18 cellular contexts compared by ENCODE assay signal in genomic region chr9:126496781-126497667, GRCh38.
DNase-seq lines count a peak whose midpoint lies in the region; ATAC-seq, FAIRE-seq and TF ChIP-seq lines count a peak whose summit lies in the region.
"Had no signal": no experiment of that assay in that cellular context is flagged by ENCODE, and none has a peak within 500 bp of the region (broad histone marks: within the 10 kb centered on the region; RNA-seq: fewer than 3 reads in every experiment).

No MANE protein-coding gene starts in this region.

- no peak for ATAC-seq in RWPE2 (ENCODE audit: low read depth)
- ATAC-seq in stimulated activated effector memory CD8-positive, alpha-beta T cell treated with anti-CD3 and anti-CD28 coated beads, Interleukin-12 subunit alpha, Interleukin-12 subunit beta, amount 100 ng/mL, for 72 hours: no peak

- H3K18ac ChIP-seq in H1 (ENCODE audit: extremely low read depth, low read length): no peak overlapping the region

- no peak overlapping the region for H4K91ac ChIP-seq in H1 (replicated peaks; ENCODE audit: insufficient read length, low read length)

- no peak overlapping the region for H3K9ac ChIP-seq in H1 (replicated peaks in 1 of 4; ENCODE audit: extremely low read depth in 1 of 4, low read depth in 3 of 4, low read length in 3 of 4)
- no peak overlapping the region for H3K9ac ChIP-seq in neural progenitor cell

- H4K5ac ChIP-seq in H1 (ENCODE audit: insufficient read length, low read depth, low read length): no peak overlapping the region

- TF ChIP-seq CTCF in RWPE2 (IDR thresholded peaks at IDR 0.05; ENCODE audit: poor library complexity, severe bottlenecking) (no peak), H1 (IDR thresholded peaks at IDR 0.05; ENCODE audit: control extremely low read depth in 1 of 3, insufficient read depth in 1 of 3, low read depth in 1 of 3, low read length in 3 of 3) (no peak), neural progenitor cell (IDR thresholded peaks at IDR 0.05) (no peak)

- FAIRE-seq in H1 (lab: Jason Lieb, UNC): no peak
- FAIRE-seq: HTR-8/SVneo had no signal

- no peak overlapping the region for H3K4ac ChIP-seq in H1 (replicated peaks; ENCODE audit: insufficient read length, low read depth, low read length)

- H2AFZ ChIP-seq in H1 (ENCODE audit: low read length): no peak overlapping the region
- H2AFZ ChIP-seq in neural progenitor cell (replicated peaks): no peak overlapping the region

- H2BK15ac ChIP-seq in H1 (ENCODE audit: low read length): no peak overlapping the region

- no peak for TF ChIP-seq RAD21 in H1 (IDR thresholded peaks at IDR 0.05 in 1 of 2, conservative IDR thresholded peaks at IDR 0.05 in 1 of 2; ENCODE audit: low read depth in 2 of 2, low read length in 2 of 2)

- no peak overlapping the region for H3K4me2 ChIP-seq in H1 (ENCODE audit: insufficient read depth in 1 of 2, low read depth in 2 of 2, low read length in 2 of 2)
- no peak overlapping the region for H3K4me2 ChIP-seq in neural progenitor cell

- no peak overlapping the region for H2BK5ac ChIP-seq in H1 (ENCODE audit: low read depth, low read length)

- H3F3A ChIP-seq in neural progenitor cell (ENCODE audit: low read depth): no peaks in the 10 kb centered on the region

- no peak overlapping the region for H3K14ac ChIP-seq in H1 (ENCODE audit: insufficient read length)

- H3K79me2 ChIP-seq in H1 (ENCODE audit: control insufficient read depth in 1 of 2, insufficient read depth in 2 of 2, low read length in 2 of 2) (no peaks in the 10 kb centered on the region), neural progenitor cell (ENCODE audit: low read depth) (no peaks in the 10 kb centered on the region)

- WGBS in H1 (ENCODE audit: extremely low coverage in 1 of 2, insufficient coverage in 1 of 2, insufficient read length in 1 of 2, insufficient replicate concordance in 2 of 2, low coverage in 1 of 2, low lambda C conversion rate in 2 of 2, missing lambda C conversion rate in 1 of 2), 2 experiments: 85% methylated on average over 15 of the region's 15 CpGs; no CpG with 5 or more reads in 1 of the 2 experiments

- POLR2A ChIA-PET in H1 (lab: Charles Lee; ENCODE audit: partially characterized antibody): no interaction called here

- H3K9me3 ChIP-seq in RWPE2 (ENCODE audit: severe bottlenecking) (no peaks in the 10 kb centered on the region), H1 (ENCODE audit: insufficient read depth in 2 of 2, low read depth in 1 of 2, low read length in 1 of 2) (no peaks in the 10 kb centered on the region), neural progenitor cell (ENCODE audit: low read depth) (no peaks in the 10 kb centered on the region)
- H3K9me3 ChIP-seq in effector memory CD4-positive, alpha-beta T cell (ENCODE audit: control insufficient read depth, low read length): no peaks in the 10 kb centered on the region
- H3K9me3 ChIP-seq: HAP-1, SJCRH30 had no signal

- peak overlapping the region; percentile 12; the same call in 1 of the 2 replicates for H4K8ac ChIP-seq in H1 (ENCODE audit: extremely low read depth, insufficient read depth, low read length)

- peaks cover 14% of the 10 kb centered on the region for H3K4me1 Mint-ChIP-seq in neural progenitor cell
- peaks cover 36% of the 10 kb centered on the region for H3K4me1 Mint-ChIP-seq in stimulated activated effector memory CD8-positive, alpha-beta T cell treated with anti-CD3 and anti-CD28 coated beads, Interleukin-12 subunit alpha, Interleukin-12 subunit beta, amount 100 ng/mL, for 72 hours

- no peak for TF ChIP-seq EP300 in H1 (IDR thresholded peaks at IDR 0.05; ENCODE audit: borderline replicate concordance in 1 of 2, low read depth in 2 of 2, low read length in 2 of 2)

- no peak overlapping the region for H3K56ac ChIP-seq in H1 (replicated peaks; ENCODE audit: insufficient read length, low read depth, low read length)

- H2AK5ac ChIP-seq in H1 (ENCODE audit: low read depth, low read length): no peak overlapping the region

- no peak overlapping the region for H2BK20ac ChIP-seq in H1 (ENCODE audit: low read length)

- peaks cover 12% of the 10 kb centered on the region; the same call in 1 of the 2 replicates for H3K23me2 ChIP-seq in H1 (ENCODE audit: low read depth, low read length)

- no peak overlapping the region for H3K23ac ChIP-seq in H1 (ENCODE audit: insufficient read length)

- no peaks in the 10 kb centered on the region for H3K9me3 Mint-ChIP-seq in neural progenitor cell
- no peaks in the 10 kb centered on the region for H3K9me3 Mint-ChIP-seq in stimulated activated effector memory CD8-positive, alpha-beta T cell treated with anti-CD3 and anti-CD28 coated beads, Interleukin-12 subunit alpha, Interleukin-12 subunit beta, amount 100 ng/mL, for 72 hours

- H3K36me3 Mint-ChIP-seq in neural progenitor cell: no peaks in the 10 kb centered on the region
- H3K36me3 Mint-ChIP-seq in stimulated activated effector memory CD8-positive, alpha-beta T cell treated with anti-CD3 and anti-CD28 coated beads, Interleukin-12 subunit alpha, Interleukin-12 subunit beta, amount 100 ng/mL, for 72 hours: no peaks in the 10 kb centered on the region

- DNase-seq in RWPE2 (ENCODE audit: low spot score) (peak; percentile 41), H1 (ENCODE audit: low read depth in 1 of 2, low spot score in 2 of 2) (no peak), neural progenitor cell (ENCODE audit: low spot score) (no peak), mesenteric fat pad (ENCODE audit: low spot score) (no peak), anterior cingulate cortex (lab: John Stamatoyannopoulos, UW) (no peak)
- DNase-seq in stimulated activated effector memory CD8-positive, alpha-beta T cell treated with anti-CD3 and anti-CD28 coated beads, Interleukin-12 subunit alpha, Interleukin-12 subunit beta, amount 100 ng/mL, for 72 hours (ENCODE audit: low spot score in 2 of 2): no peak
- DNase-seq in effector memory CD4-positive, alpha-beta T cell: no peak
- DNase-seq: DND-41, IMR-90, NCI-H1417, NCI-H187, NCI-H2107, NCI-H345, NCI-H524 treated with DMSO at 0.1 percent for 48 hours had no signal

- H3K27me3 ChIP-seq in RWPE2 (ENCODE audit: insufficient read depth, poor library complexity, severe bottlenecking): no peaks in the 10 kb centered on the region
- peaks cover 0 to 10% (median 3%) of the 10 kb centered on the region in 4 experiments; a peak in 5 of 7 replicates for H3K27me3 ChIP-seq in H1 (replicated peaks in 1 of 4; ENCODE audit: control insufficient read depth in 3 of 4, extremely low read depth in 1 of 4, insufficient read depth in 3 of 4, low read length in 3 of 4)
- peaks cover 16% of the 10 kb centered on the region for H3K27me3 ChIP-seq in neural progenitor cell
- H3K27me3 ChIP-seq in effector memory CD4-positive, alpha-beta T cell (replicated peaks; ENCODE audit: control insufficient read depth, insufficient read depth, low read length, poor library complexity, severe bottlenecking): peaks cover 5% of the 10 kb centered on the region
- H3K27me3 ChIP-seq: SJCRH30 had no signal

- H4K20me1 ChIP-seq in H1 (replicated peaks in 1 of 2; ENCODE audit: control insufficient read depth in 1 of 2, insufficient read depth in 2 of 2, low read length in 2 of 2): peaks cover 0 to 3% of the 10 kb centered on the region in 2 experiments
- peaks cover 36% of the 10 kb centered on the region for H4K20me1 ChIP-seq in neural progenitor cell (ENCODE audit: low read depth)

- H2BK120ac ChIP-seq in H1 (replicated peaks; ENCODE audit: low read depth, low read length): no peak overlapping the region

- peak overlapping the region; percentile 18 for H3K27ac Mint-ChIP-seq in neural progenitor cell
- peak overlapping the region; percentile 74 for H3K27ac Mint-ChIP-seq in stimulated activated effector memory CD8-positive, alpha-beta T cell treated with anti-CD3 and anti-CD28 coated beads, Interleukin-12 subunit alpha, Interleukin-12 subunit beta, amount 100 ng/mL, for 72 hours

- H3K4me3 ChIP-seq in RWPE2 (ENCODE audit: severe bottlenecking) (no peak overlapping the region), H1 (ENCODE audit: extremely low read depth in 1 of 4, insufficient read depth in 2 of 4, low read depth in 3 of 4, low read length in 4 of 4) (no peak overlapping the region), neural progenitor cell (no peak overlapping the region)
- no peak overlapping the region for H3K4me3 ChIP-seq in effector memory CD4-positive, alpha-beta T cell (ENCODE audit: insufficient read depth, low read depth, low read length, poor library complexity, severe bottlenecking)
- H3K4me3 ChIP-seq: HAP-1, SJCRH30 had no signal

- H3K4me1 ChIP-seq in RWPE2 (ENCODE audit: insufficient read depth, poor library complexity, severe bottlenecking) (no peaks in the 10 kb centered on the region), H1 (replicated peaks in 1 of 4; ENCODE audit: control insufficient read depth in 3 of 4, insufficient read depth in 4 of 4, low read length in 3 of 4) (peaks cover 0 to 11% (median 8%) of the 10 kb centered on the region in 4 experiments; a peak in 6 of 7 replicates), neural progenitor cell (no peaks in the 10 kb centered on the region)
- H3K4me1 ChIP-seq in effector memory CD4-positive, alpha-beta T cell (ENCODE audit: control insufficient read depth, insufficient read depth, low read length, poor library complexity, severe bottlenecking): peaks cover 5% of the 10 kb centered on the region

- H3K27ac ChIP-seq in RWPE2 (ENCODE audit: poor library complexity, severe bottlenecking) (no peak overlapping the region), H1 (ENCODE audit: low read depth, low read length) (no peak overlapping the region), neural progenitor cell (no peak overlapping the region)
- no peak overlapping the region for H3K27ac ChIP-seq in effector memory CD4-positive, alpha-beta T cell (ENCODE audit: insufficient read depth, low read length, poor library complexity, severe bottlenecking)
- H3K27ac ChIP-seq: C4-2B had no signal

- peaks cover 7% of the 10 kb centered on the region for H3K27me3 Mint-ChIP-seq in neural progenitor cell (ENCODE audit: insufficient read depth, low read depth)

- H3K4me3 Mint-ChIP-seq in neural progenitor cell: no peak overlapping the region
- H3K4me3 Mint-ChIP-seq in stimulated activated effector memory CD8-positive, alpha-beta T cell treated with anti-CD3 and anti-CD28 coated beads, Interleukin-12 subunit alpha, Interleukin-12 subunit beta, amount 100 ng/mL, for 72 hours: no peak overlapping the region

- 0 out of 2 replicates have a peak overlapping the region, but pooled peaks have one; percentile 9 for H2BK12ac ChIP-seq in H1 (ENCODE audit: low read depth, low read length)

- CTCF ChIA-PET in H1 (lab: Charles Lee; ENCODE audit: partially characterized antibody): interaction anchor here (0.6 to 10.6 kb wide), 11 partner anchors 15 to 296 kb away, joined by 3 to 276 read pairs (median 5); no protein-coding TSS in a partner anchor

- no peaks in the 10 kb centered on the region for H3K79me1 ChIP-seq in H1 (ENCODE audit: low read depth, low read length)

- no peak for TF ChIP-seq POLR2A in H1 (IDR thresholded peaks at IDR 0.05; ENCODE audit: control extremely low read depth in 1 of 2, low read depth in 2 of 2, low read length in 2 of 2)

- H3K36me3 ChIP-seq in RWPE2 (ENCODE audit: low read depth) (no peaks in the 10 kb centered on the region), H1 (ENCODE audit: control insufficient read depth in 2 of 4, insufficient read depth in 4 of 4, low read length in 3 of 4) (no peaks in the 10 kb centered on the region), neural progenitor cell (no peaks in the 10 kb centered on the region)
- H3K36me3 ChIP-seq in effector memory CD4-positive, alpha-beta T cell (ENCODE audit: control insufficient read depth, insufficient read depth, low read length): no peaks in the 10 kb centered on the region
- H3K36me3 ChIP-seq: HAP-1, SJCRH30 had no signal
